20 cellular contexts compared by ENCODE assay signal in genomic region chr3:127444761-127445160, GRCh38.
"Had no signal": no experiment of that assay in that cellular context is flagged by ENCODE, and none has a peak within 500 bp of the region (broad histone marks: within the 10 kb centered on the region; RNA-seq: fewer than 3 reads in every experiment).

No MANE protein-coding gene starts in this region.

- H3K4me3 Mint-ChIP-seq: activated T-helper 17 cell treated with anti-CD3 and anti-CD28 coated beads, Interleukin-2, amount 50 U/mL, for 72 hours; immature natural killer cell; naive thymus-derived CD4-positive, alpha-beta T cell had no signal

- H3K4me1 ChIP-seq: ascending aorta, gastrocnemius medialis, heart left ventricle, testis had no signal

- H3K9me3 Mint-ChIP-seq: activated T-helper 17 cell treated with anti-CD3 and anti-CD28 coated beads, Interleukin-2, amount 50 U/mL, for 72 hours; immature natural killer cell had no signal

- H3K4me1 Mint-ChIP-seq: activated T-helper 17 cell treated with anti-CD3 and anti-CD28 coated beads, Interleukin-2, amount 50 U/mL, for 72 hours; immature natural killer cell; naive thymus-derived CD4-positive, alpha-beta T cell had no signal

- H3K27ac ChIP-seq: ascending aorta, gastrocnemius medialis, heart left ventricle, skin epidermis, testis, WERI-Rb-1 had no signal

- DNase-seq: activated CD4-positive, alpha-beta T cell treated with anti-CD3 and anti-CD28 coated beads for 1 hour; activated naive CD4-positive, alpha-beta T cell treated with Interleukin-2 at 50 U/mL for 16 hours; cortex of kidney; effector CD4-positive, alpha-beta T cell; gastrocnemius medialis; immature natural killer cell; mesenchymal stem cell; naive thymus-derived CD4-positive, alpha-beta T cell; stimulated activated CD4-positive, alpha-beta T cell treated with anti-CD3 and anti-CD28 coated beads, Interleukin-15, amount 100 ng/mL, for 24 hours; stimulated activated CD4-positive, alpha-beta T cell treated with anti-CD3 and anti-CD28 coated beads, Interleukin-2, amount 100 ng/mL, for 48 hours; SW 1271; T-helper 2 cell; testis; WERI-Rb-1 had no signal

- H3K9me3 ChIP-seq: ascending aorta, gastrocnemius medialis, heart left ventricle, testis had no signal

- H3K27ac Mint-ChIP-seq: activated T-helper 17 cell treated with anti-CD3 and anti-CD28 coated beads, Interleukin-2, amount 50 U/mL, for 72 hours; immature natural killer cell; naive thymus-derived CD4-positive, alpha-beta T cell; progenitor cell of endocrine pancreas had no signal

- H3K36me3 Mint-ChIP-seq: immature natural killer cell; naive thymus-derived CD4-positive, alpha-beta T cell had no signal

- H3K4me3 ChIP-seq: ascending aorta, gastrocnemius medialis, heart left ventricle, skin epidermis, testis had no signal

- H3K27me3 ChIP-seq: ascending aorta, testis had no signal

- ATAC-seq: activated T-helper 17 cell treated with anti-CD3 and anti-CD28 coated beads, Interleukin-2, amount 50 U/mL, for 72 hours; esophagus mucosa; gastrocnemius medialis; heart left ventricle; naive thymus-derived CD4-positive, alpha-beta T cell had no signal

- H3K36me3 ChIP-seq: ascending aorta, gastrocnemius medialis, heart left ventricle, WERI-Rb-1 had no signal
